8 cellular contexts compared by ENCODE assay signal in the genomic region with DNA sequence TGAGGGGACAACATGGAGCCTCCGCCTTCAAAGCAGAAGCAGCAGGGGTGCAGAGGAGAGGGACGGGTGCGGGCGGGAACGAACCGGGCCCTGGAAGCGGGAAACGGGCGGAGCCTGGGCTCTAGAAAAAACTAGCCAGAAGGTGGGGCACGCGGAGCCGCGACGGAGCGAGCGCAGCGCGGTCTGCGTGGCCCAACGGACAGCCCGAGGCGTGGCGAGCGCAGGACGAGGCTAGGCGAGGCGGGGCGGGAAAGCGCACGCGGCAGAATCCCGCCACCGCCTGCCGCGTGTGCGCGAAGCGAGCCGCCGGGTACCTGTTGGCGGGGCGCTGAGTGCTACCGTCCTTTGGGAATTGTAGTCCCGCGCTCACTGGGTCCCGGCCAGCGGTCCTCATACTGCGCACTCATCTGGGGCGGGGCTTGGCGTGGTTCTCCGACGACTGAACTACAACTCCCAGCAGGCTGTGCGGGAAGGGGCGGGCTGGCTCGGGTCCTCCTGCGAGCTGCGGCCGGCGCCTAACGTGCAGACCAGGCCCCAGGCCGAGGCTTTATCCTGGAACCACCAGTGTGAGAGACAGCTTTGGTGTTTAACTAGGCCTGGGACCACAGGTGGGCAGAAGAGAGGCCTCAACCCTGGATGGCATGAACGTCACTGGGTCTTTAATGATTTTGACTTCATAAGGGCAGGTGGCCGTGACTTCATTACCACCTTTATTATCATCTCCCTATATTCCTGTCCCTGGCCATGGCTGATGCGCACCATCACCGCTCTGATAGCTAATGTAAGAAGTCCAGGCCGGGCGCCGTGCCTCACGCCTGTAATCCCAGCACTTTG. TPM values are rescaled to one million over a fixed set of nuclear protein-coding genes. Genes with fewer than 3 reads are reported as not detected.
DNase-seq lines count a peak whose midpoint lies in the region; ATAC-seq and TF ChIP-seq lines count a peak whose summit lies in the region.

A gene with protein sequence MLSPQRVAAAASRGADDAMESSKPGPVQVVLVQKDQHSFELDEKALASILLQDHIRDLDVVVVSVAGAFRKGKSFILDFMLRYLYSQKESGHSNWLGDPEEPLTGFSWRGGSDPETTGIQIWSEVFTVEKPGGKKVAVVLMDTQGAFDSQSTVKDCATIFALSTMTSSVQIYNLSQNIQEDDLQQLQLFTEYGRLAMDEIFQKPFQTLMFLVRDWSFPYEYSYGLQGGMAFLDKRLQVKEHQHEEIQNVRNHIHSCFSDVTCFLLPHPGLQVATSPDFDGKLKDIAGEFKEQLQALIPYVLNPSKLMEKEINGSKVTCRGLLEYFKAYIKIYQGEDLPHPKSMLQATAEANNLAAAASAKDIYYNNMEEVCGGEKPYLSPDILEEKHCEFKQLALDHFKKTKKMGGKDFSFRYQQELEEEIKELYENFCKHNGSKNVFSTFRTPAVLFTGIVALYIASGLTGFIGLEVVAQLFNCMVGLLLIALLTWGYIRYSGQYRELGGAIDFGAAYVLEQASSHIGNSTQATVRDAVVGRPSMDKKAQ (minus strand): TSS at position 55 of the 834 bp plus-strand sequence. CDS start 41 bp downstream, at position 14.

- DNase-seq in D341Med (ENCODE audit: low spot score) (peak; percentile 88), activated T-cell treated with anti-CD3 and anti-CD28 coated beads for 24 hours (ENCODE audit: low read depth) (peak; percentile 92), epidermal melanocyte (ENCODE audit: insufficient read length, low spot score) (peak; percentile 91), middle frontal gyrus (ENCODE audit: extremely low spot score, low spot score) (peak; percentile 91)
- peak; percentile 89 to 91 for DNase-seq in stimulated activated CD8-positive, alpha-beta memory T cell treated with anti-CD3 and anti-CD28 coated beads, Interleukin-2, amount 100 ng/mL, for 1 hour (ENCODE audit: low read depth in 2 of 2)

- peaks cover 11% of the 10 kb centered on the region; the same call in 1 of the 2 replicates for H3K4me1 ChIP-seq in HUES64 (ENCODE audit: insufficient read depth, low read length)
- H3K4me1 ChIP-seq in OCI-LY3 (ENCODE audit: low read length) = no peaks in the 10 kb centered on the region

- H4K20me1 ChIP-seq in OCI-LY3 (ENCODE audit: insufficient read depth, low read length) = no peaks in the 10 kb centered on the region

- no peaks in the 10 kb centered on the region for H3K27me3 ChIP-seq in HUES64 (ENCODE audit: insufficient read depth, low read length)
- peaks cover 6% of the 10 kb centered on the region; the same call in 1 of the 2 replicates for H3K27me3 ChIP-seq in OCI-LY3 (ENCODE audit: low read depth, low read length)

- no peak for TF ChIP-seq CTCF in OCI-LY3 (IDR thresholded peaks at IDR 0.05; ENCODE audit: low read depth, low read length)

- H3K79me2 ChIP-seq in OCI-LY3 (ENCODE audit: low read length) = peaks cover 6% of the 10 kb centered on the region; the same call in 1 of the 2 replicates

- WGBS in HUES64 = 11% methylated on average over 69 of the region's 69 CpGs

- H3K9me3 ChIP-seq in HUES64 (ENCODE audit: insufficient read depth, low read depth, low read length) = no peaks in the 10 kb centered on the region
- no peaks in the 10 kb centered on the region for H3K9me3 ChIP-seq in OCI-LY3 (ENCODE audit: insufficient read depth, low read length)

- H3K27ac ChIP-seq in HUES64 (ENCODE audit: low read depth, low read length) = peak within 1 kb of the TSS; percentile 77
- no peak within 1 kb of the TSS for H3K27ac ChIP-seq in OCI-LY3 (ENCODE audit: low read length)

- H3K4me3 ChIP-seq in HUES64 (ENCODE audit: low read length) (peak within 1 kb of the TSS; percentile 62), OCI-LY3 (ENCODE audit: low read length) (peak within 1 kb of the TSS; percentile 72)

- peak within 1 kb of the TSS; percentile 12; the same call in 1 of the 2 replicates for H2AFZ ChIP-seq in OCI-LY3 (ENCODE audit: low read depth, low read length)

- peak within 1 kb of the TSS; percentile 74 for H3K9ac ChIP-seq in HUES64 (ENCODE audit: low read depth, low read length)
- peak within 1 kb of the TSS; percentile 66 for H3K9ac ChIP-seq in OCI-LY3 (ENCODE audit: low read length)

- peak within 1 kb of the TSS; percentile 33 for H3K4me2 ChIP-seq in OCI-LY3 (ENCODE audit: low read length)

- no peaks in the 10 kb centered on the region for H3K36me3 ChIP-seq in HUES64 (ENCODE audit: insufficient read depth, low read length)
- H3K36me3 ChIP-seq in OCI-LY3 (replicated peaks; ENCODE audit: low read depth, low read length) = no peaks in the 10 kb centered on the region

- peak; percentile 86 for ATAC-seq in GM21515 (IDR thresholded peaks at IDR 0.05; ENCODE audit: unreplicated experiment)

RNA-seq across cellular contexts. Expression of the gene that starts here (rescaled TPM):
- 8.0 TPM for polyA plus RNA-seq in HUES64 (2013, experiment 1 of 2)
- 9.8 TPM for polyA plus RNA-seq in HUES64 (2013, experiment 2 of 2)
